In the genomic region with DNA sequence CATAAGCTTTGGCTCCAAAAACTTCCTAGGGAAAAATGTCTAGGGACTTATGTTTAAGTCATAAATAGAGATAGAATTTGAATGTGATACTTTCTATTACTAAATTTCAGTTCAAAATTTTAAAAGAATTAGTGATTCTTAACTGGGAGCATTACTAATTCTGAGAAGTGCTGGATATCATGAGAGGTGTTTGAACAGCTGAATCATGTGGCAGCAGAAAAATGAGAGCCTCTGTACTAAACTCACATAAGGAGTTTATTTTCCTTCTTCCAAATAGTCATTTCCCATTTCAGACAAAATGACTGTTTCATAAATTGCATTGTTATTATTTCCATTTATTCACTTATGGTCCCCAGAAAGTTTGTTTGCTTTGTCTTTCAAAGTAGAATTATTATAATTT, we compare ENCODE assay signal across 21 cellular contexts.
"Had no signal": no experiment of that assay in that cellular context is flagged by ENCODE, and none has a peak within 500 bp of the region (broad histone marks: within the 10 kb centered on the region; RNA-seq: fewer than 3 reads in every experiment).

No MANE protein-coding gene starts in this region.

- H3K9me3 ChIP-seq: MG63 had no signal

- H3K9ac ChIP-seq: KMS-11 had no signal

- H2AFZ ChIP-seq: PC-9 had no signal

- H3K27ac ChIP-seq: brain microvascular endothelial cell, KMS-11, PC-9 had no signal

- H3K27ac Mint-ChIP-seq: activated CD4-positive, alpha-beta T cell treated with anti-CD3 and anti-CD28 coated beads, Interleukin-2, amount 10 ng/mL, durations not matched to agents 24 days and 14 days; activated CD8-positive, alpha-beta memory T cell treated with anti-CD3 and anti-CD28 coated beads, Interleukin-2, amount 10 ng/mL, durations not matched to agents 7 days and 5 days; activated naive CD8-positive, alpha-beta T cell treated with anti-CD3 and anti-CD28 coated beads for 36 hours; T-helper 1 cell treated with Interleukin-12 subunit alpha and Interleukin-12 subunit beta and Interleukin-4 antibody, amounts not matched to agents 30 μg/mL and 1 μg/mL, for 36 hours had no signal

- H3K9me3 Mint-ChIP-seq: activated CD4-positive, alpha-beta T cell treated with anti-CD3 and anti-CD28 coated beads, Interleukin-2, amount 10 ng/mL, durations not matched to agents 24 days and 14 days; activated naive CD8-positive, alpha-beta T cell treated with anti-CD3 and anti-CD28 coated beads for 36 hours; T-helper 1 cell treated with Interleukin-12 subunit alpha and Interleukin-12 subunit beta and Interleukin-4 antibody, amounts not matched to agents 30 μg/mL and 1 μg/mL, for 36 hours had no signal

- H3K27me3 Mint-ChIP-seq: activated CD4-positive, alpha-beta T cell treated with anti-CD3 and anti-CD28 coated beads, Interleukin-2, amount 10 ng/mL, durations not matched to agents 24 days and 14 days; activated CD8-positive, alpha-beta memory T cell treated with anti-CD3 and anti-CD28 coated beads, Interleukin-2, amount 10 ng/mL, durations not matched to agents 7 days and 5 days; activated naive CD8-positive, alpha-beta T cell treated with anti-CD3 and anti-CD28 coated beads for 36 hours had no signal

- H3K4me2 ChIP-seq: KMS-11, PC-9 had no signal

- H3K27me3 ChIP-seq: brain microvascular endothelial cell, MG63 had no signal

- DNase-seq: activated CD4-positive, alpha-beta T cell treated with anti-CD3 and anti-CD28 coated beads, Interleukin-2, amount 10 ng/mL, durations not matched to agents 24 days and 14 days; activated CD4-positive, alpha-beta T cell treated with anti-CD3 and anti-CD28 coated beads, Interleukin-2, amount 50 U/mL, for 48 hours; activated CD8-positive, alpha-beta memory T cell treated with anti-CD3 and anti-CD28 coated beads, Interleukin-2, amount 10 ng/mL, durations not matched to agents 7 days and 5 days; activated effector memory CD4-positive, alpha-beta T cell treated with Interleukin-2 at 50 U/mL for 16 hours; activated naive CD4-positive, alpha-beta T cell; activated naive CD8-positive, alpha-beta T cell treated with anti-CD3 and anti-CD28 coated beads for 36 hours; brain microvascular endothelial cell; cerebellar nuclear complex; MG63; MV-4-11; NCI-H1092 treated with DMSO at 0.1 percent for 48 hours; NCI-H1417 treated with DMSO at 0.1 percent for 48 hours; NCI-H1694; NCI-H2029 treated with DMSO at 0.1 percent for 48 hours; NCI-H345; NCI-H510A treated with DMSO at 0.1 percent for 48 hours; NCI-H69; PC-9; SHP77 treated with DMSO at 0.1 percent for 48 hours had no signal

- H3K4me3 Mint-ChIP-seq: activated CD4-positive, alpha-beta T cell treated with anti-CD3 and anti-CD28 coated beads, Interleukin-2, amount 10 ng/mL, durations not matched to agents 24 days and 14 days; activated CD8-positive, alpha-beta memory T cell treated with anti-CD3 and anti-CD28 coated beads, Interleukin-2, amount 10 ng/mL, durations not matched to agents 7 days and 5 days; activated naive CD8-positive, alpha-beta T cell treated with anti-CD3 and anti-CD28 coated beads for 36 hours; T-helper 1 cell treated with Interleukin-12 subunit alpha and Interleukin-12 subunit beta and Interleukin-4 antibody, amounts not matched to agents 30 μg/mL and 1 μg/mL, for 36 hours had no signal

- H3K4me3 ChIP-seq: MG63, PC-9 had no signal

- ATAC-seq: activated CD8-positive, alpha-beta memory T cell treated with anti-CD3 and anti-CD28 coated beads, Interleukin-2, amount 10 ng/mL, durations not matched to agents 7 days and 5 days had no signal

- H3K36me3 ChIP-seq: brain microvascular endothelial cell, MG63 had no signal
